Comparison of ENCODE assay signal across 8 cellular contexts in the genomic region with DNA sequence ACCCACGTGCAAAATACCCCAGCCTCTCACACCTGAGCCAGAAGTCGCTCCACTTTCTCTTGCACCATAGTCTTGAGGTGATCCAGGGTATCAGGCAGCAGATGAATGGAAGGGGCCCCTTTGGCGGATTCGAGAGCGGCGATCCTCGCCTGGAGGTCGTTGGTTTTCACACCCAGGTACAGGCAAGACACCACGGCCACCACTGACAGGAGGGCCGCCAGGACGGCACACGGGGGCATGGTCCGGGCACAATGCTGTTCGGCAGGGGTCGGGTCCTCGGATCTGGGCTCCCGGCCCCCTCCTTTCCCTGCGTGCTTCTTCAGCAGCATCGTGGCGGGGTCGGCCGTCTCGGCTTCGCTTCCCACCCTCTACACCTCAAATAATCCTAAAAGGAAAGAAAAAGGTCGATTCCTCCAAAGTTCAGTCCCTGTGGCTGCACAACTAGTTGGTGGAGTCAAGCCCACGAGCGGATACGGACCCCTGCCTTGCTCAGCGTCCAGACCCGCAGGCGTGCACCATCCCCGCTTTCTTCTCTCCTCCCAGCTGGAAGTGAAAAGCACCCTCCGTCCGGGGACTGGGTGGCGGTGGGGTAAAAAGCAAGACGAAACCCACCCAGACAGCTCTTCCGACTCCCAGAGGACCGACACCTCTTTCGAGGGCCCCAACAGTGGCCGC. TPM values are rescaled to one million over a fixed set of nuclear protein-coding genes. Genes with fewer than 3 reads are reported as not detected.
DNase-seq lines count a peak whose midpoint lies in the region; ATAC-seq and TF ChIP-seq lines count a peak whose summit lies in the region.

No MANE protein-coding gene starts in this region.

- no peak for TF ChIP-seq POLR2A in heart left ventricle (IDR thresholded peaks at IDR 0.05)

- no peaks in the 10 kb centered on the region for H3K36me3 ChIP-seq in heart left ventricle

- peak overlapping the region; percentile 71 for H3K4me3 Mint-ChIP-seq in activated CD8-positive, alpha-beta T cell treated with anti-CD3 and anti-CD28 coated beads for 36 hours

- no peak overlapping the region for H3K27ac Mint-ChIP-seq in activated CD8-positive, alpha-beta T cell treated with anti-CD3 and anti-CD28 coated beads for 36 hours

- peaks cover 0 to 55% (median 17%) of the 10 kb centered on the region in 9 donors for H3K27me3 ChIP-seq in heart left ventricle

- H3K4me3 ChIP-seq in heart left ventricle = peak overlapping the region; percentile 50 to 73 (median 62)
- H3K4me3 ChIP-seq in retinal pigment epithelial cell (ENCODE audit: low read length) = peak overlapping the region; percentile 56

- H3K4me1 Mint-ChIP-seq in activated CD8-positive, alpha-beta T cell treated with anti-CD3 and anti-CD28 coated beads for 36 hours (ENCODE audit: low read depth) = peaks cover 11% of the 10 kb centered on the region

- H3K9me3 ChIP-seq in heart left ventricle = no peaks in the 10 kb centered on the region

- CTCF ChIA-PET in activated CD8-positive, alpha-beta T cell treated with anti-CD3 and anti-CD28 coated beads for 36 hours (lab: Charles Lee) = no interaction called here

- H3K27me3 Mint-ChIP-seq in activated CD8-positive, alpha-beta T cell treated with anti-CD3 and anti-CD28 coated beads for 36 hours = peaks cover 53% of the 10 kb centered on the region

- ATAC-seq in activated CD8-positive, alpha-beta T cell treated with anti-CD3 and anti-CD28 coated beads for 36 hours = peak; percentile 8
- peak in 2 of 4 donors; percentile 26 to 28 for ATAC-seq in heart left ventricle
- ATAC-seq in GM21619 (IDR thresholded peaks at IDR 0.05; ENCODE audit: unreplicated experiment) = no peak

- no peak overlapping the region for H3K27ac ChIP-seq in heart left ventricle

- H3K9me3 Mint-ChIP-seq in activated CD8-positive, alpha-beta T cell treated with anti-CD3 and anti-CD28 coated beads for 36 hours = no peaks in the 10 kb centered on the region

- TF ChIP-seq CTCF in GM13976 (IDR thresholded peaks at IDR 0.05; ENCODE audit: borderline replicate concordance, control extremely low read depth, extremely low read depth, insufficient read depth, missing control alignments) = no peak
- TF ChIP-seq CTCF in activated CD8-positive, alpha-beta T cell treated with anti-CD3 and anti-CD28 coated beads for 36 hours (IDR thresholded peaks at IDR 0.05) = no peak
- TF ChIP-seq CTCF in heart left ventricle (IDR thresholded peaks at IDR 0.05) = no peak
- TF ChIP-seq CTCF in retinal pigment epithelial cell (conservative IDR thresholded peaks at IDR 0.05; ENCODE audit: low read depth, low read length) = no peak

- intact Hi-C loops in activated CD8-positive, alpha-beta T cell treated with anti-CD3 and anti-CD28 coated beads for 36 hours (cut with micrococcal nuclease) = no loop called here
- intact Hi-C loops in heart left ventricle (cut with DNase I) = no loop called here

- POLR2A ChIA-PET in activated CD8-positive, alpha-beta T cell treated with anti-CD3 and anti-CD28 coated beads for 36 hours (lab: Charles Lee) = interaction anchor here (0.6 kb wide), 1 partner anchor 16 kb away, joined by 3 read pairs; no protein-coding TSS in a partner anchor

- no peaks in the 10 kb centered on the region for H3K36me3 Mint-ChIP-seq in activated CD8-positive, alpha-beta T cell treated with anti-CD3 and anti-CD28 coated beads for 36 hours (ENCODE audit: low read depth)

- peak; percentile 17 for DNase-seq in GM13976 (ENCODE audit: low spot score)
- DNase-seq in activated CD8-positive, alpha-beta T cell treated with anti-CD3 and anti-CD28 coated beads for 36 hours = no peak
- no peak for DNase-seq in heart left ventricle
- DNase-seq in retinal pigment epithelial cell (ENCODE audit: low read depth) = no peak
- DNase-seq in midbrain (lab: John Stamatoyannopoulos, UW) = no peak
- no peak for DNase-seq in GF-D8 (lab: John Stamatoyannopoulos, UW)
- no peak for DNase-seq in SW480 (ENCODE audit: low spot score)

- in situ Hi-C loops in GM13976 (cut with MboI; ENCODE audit: low sequenced_read_pairs, unreplicated experiment) = no loop called here

- 11 to 18% (median 14%) methylated on average over 30 to 40 of the region's 40 CpGs for WGBS in heart left ventricle, 4 donors

- peaks cover 0 to 18% (median 10%) of the 10 kb centered on the region in 12 donors for H3K4me1 ChIP-seq in heart left ventricle

RNA-seq across cellular contexts. Expression of gene COL25A1, which starts 0.6 kb away (rescaled TPM):
- not detected for total RNA-seq in activated CD8-positive, alpha-beta T cell treated with anti-CD3 and anti-CD28 coated beads for 36 hours
- total RNA-seq in heart left ventricle = 1 to 10 TPM in 1 of 9 donors, under 1 TPM in 8; 0.21 to 1.8 (median 0.50) TPM
- polyA plus RNA-seq in heart left ventricle = under 1 TPM; 0.19 to 0.21 TPM
